ENCODE assay signal across 16 cellular contexts in the genomic region with DNA sequence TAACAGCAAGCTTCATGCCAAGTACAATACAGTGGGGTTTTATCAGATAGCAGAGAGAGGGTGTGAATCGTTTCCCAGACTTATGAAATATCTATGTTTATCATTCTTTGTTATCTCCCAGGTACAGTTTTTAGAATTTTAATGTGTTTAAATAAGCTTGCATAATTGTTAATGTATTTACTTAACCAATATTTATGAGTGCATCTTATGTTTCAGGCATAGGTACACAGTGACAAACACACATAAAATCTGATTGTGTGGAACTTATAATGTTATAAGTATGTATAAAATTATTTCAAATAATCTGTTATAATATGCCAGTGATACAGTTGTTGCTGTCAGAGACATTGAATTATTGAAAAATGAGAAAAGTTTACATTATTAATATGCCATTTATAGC.
DNase-seq lines count a peak whose midpoint lies in the region; ATAC-seq and TF ChIP-seq lines count a peak whose summit lies in the region.
"Had no signal": no experiment of that assay in that cellular context is flagged by ENCODE, and none has a peak within 500 bp of the region (broad histone marks: within the 10 kb centered on the region; RNA-seq: fewer than 3 reads in every experiment).

No MANE protein-coding gene starts in this region.

- 16 to 55% methylated on average over 1 of the region's 1 CpG for WGBS in sigmoid colon, 2 donors

- TF ChIP-seq CTCF in RWPE2 (IDR thresholded peaks at IDR 0.05; ENCODE audit: poor library complexity, severe bottlenecking) (no peak), sigmoid colon (IDR thresholded peaks at IDR 0.05) (no peak)

- no peaks in the 10 kb centered on the region for H3K27me3 ChIP-seq in RWPE2 (ENCODE audit: insufficient read depth, poor library complexity, severe bottlenecking)
- H3K27me3 ChIP-seq in sigmoid colon: no peaks in the 10 kb centered on the region

- H3K4me1 ChIP-seq in RWPE2 (ENCODE audit: insufficient read depth, poor library complexity, severe bottlenecking) (peaks cover 9% of the 10 kb centered on the region), sigmoid colon (no peaks in the 10 kb centered on the region)
- H3K4me1 ChIP-seq: A549 had no signal

- DNase-seq in NCI-H1092 treated with DMSO at 0.1 percent for 48 hours (lab: John Stamatoyannopoulos, UW) (peak; percentile 20), NCI-H1092 (lab: John Stamatoyannopoulos, UW) (no peak), COR-L47 (lab: John Stamatoyannopoulos, UW) (peak; percentile 44), NCI-H69 (lab: John Stamatoyannopoulos, UW) (peak; percentile 59), RWPE2 (ENCODE audit: low spot score) (no peak), sigmoid colon (no peak)
- DNase-seq: AML-193; CD4-positive, alpha-beta T cell; DMS153; DMS79; GF-D8; H9 had no signal

- no peak for TF ChIP-seq EP300 in sigmoid colon (IDR thresholded peaks at IDR 0.05)

- no peak for TF ChIP-seq POLR2A in sigmoid colon (IDR thresholded peaks at IDR 0.05)

- H3K36me3 ChIP-seq in RWPE2 (ENCODE audit: low read depth): no peaks in the 10 kb centered on the region
- no peaks in the 10 kb centered on the region for H3K36me3 ChIP-seq in sigmoid colon

- ATAC-seq in RWPE2 (ENCODE audit: low read depth): peak; percentile 75
- ATAC-seq in GM21737 (IDR thresholded peaks at IDR 0.05; ENCODE audit: unreplicated experiment): no peak
- ATAC-seq: A549 had no signal

- no peak overlapping the region for H3K4me3 ChIP-seq in RWPE2 (ENCODE audit: severe bottlenecking)
- H3K4me3 ChIP-seq in sigmoid colon: no peak overlapping the region
- H3K4me3 ChIP-seq: A549 had no signal

- H3K9me3 ChIP-seq in RWPE2 (ENCODE audit: severe bottlenecking): no peaks in the 10 kb centered on the region
- H3K9me3 ChIP-seq in sigmoid colon: no peaks in the 10 kb centered on the region
- H3K9me3 ChIP-seq: A549 had no signal

- no peak overlapping the region for H3K27ac ChIP-seq in RWPE2 (ENCODE audit: poor library complexity, severe bottlenecking)
- H3K27ac ChIP-seq in sigmoid colon: no peak overlapping the region
- H3K27ac ChIP-seq: 22Rv1, A549, C4-2B had no signal

- intact Hi-C loops in sigmoid colon (cut with DNase I): no loop called here

Comparison
In these comparisons a context has a peak if more than half of its experiments do, and no peak if none do; other contexts are left out.
1. DNase-seq: peak in NCI-H1092 treated with DMSO at 0.1 percent for 48 hours (single experiment), COR-L47 (single experiment) and NCI-H69 (single experiment); none in NCI-H1092 (single experiment), RWPE2 (single experiment) and sigmoid colon (single experiment).